Comparison of ENCODE assay signal across 8 cellular contexts in the genomic region with DNA sequence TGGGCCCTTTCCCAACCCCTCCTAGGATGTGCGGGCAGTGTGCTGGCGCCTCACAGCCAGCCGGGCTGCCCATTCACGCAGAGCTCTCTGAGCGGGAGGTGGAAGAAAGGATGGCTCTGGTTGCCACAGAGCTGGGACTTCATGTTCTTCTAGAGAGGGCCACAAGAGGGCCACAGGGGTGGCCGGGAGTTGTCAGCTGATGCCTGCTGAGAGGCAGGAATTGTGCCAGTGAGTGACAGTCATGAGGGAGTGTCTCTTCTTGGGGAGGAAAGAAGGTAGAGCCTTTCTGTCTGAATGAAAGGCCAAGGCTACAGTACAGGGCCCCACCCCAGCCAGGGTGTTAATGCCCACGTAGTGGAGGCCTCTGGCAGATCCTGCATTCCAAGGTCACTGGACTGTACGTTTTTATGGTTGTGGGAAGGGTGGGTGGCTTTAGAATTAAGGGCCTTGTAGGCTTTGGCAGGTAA. TPM values are rescaled to one million over a fixed set of nuclear protein-coding genes. Genes with fewer than 3 reads are reported as not detected.
DNase-seq lines count a peak whose midpoint lies in the region; ATAC-seq and TF ChIP-seq lines count a peak whose summit lies in the region.

No MANE protein-coding gene starts in this region.

- H3K36me3 Mint-ChIP-seq in dendritic cell treated with granulocyte-macrophage colony-stimulating factor and Interleukin-4, amounts not matched to agents 40 ng/mL and 50 ng/mL, for 4 days (ENCODE audit: low read depth), result peaks cover 72% of the 10 kb centered on the region

- no peaks in the 10 kb centered on the region for H3K27me3 ChIP-seq in Karpas-422 (ENCODE audit: low read length)
- no peaks in the 10 kb centered on the region for H3K27me3 ChIP-seq in lower lobe of right lung (ENCODE audit: low read depth)

- no peaks in the 10 kb centered on the region for H3K9me3 Mint-ChIP-seq in dendritic cell treated with granulocyte-macrophage colony-stimulating factor and Interleukin-4, amounts not matched to agents 40 ng/mL and 50 ng/mL, for 4 days

- H3K4me1 ChIP-seq in Karpas-422 (ENCODE audit: low read length), result no peaks in the 10 kb centered on the region
- peaks cover 8% of the 10 kb centered on the region for H3K4me1 ChIP-seq in lower lobe of right lung

- no peak overlapping the region for H3K4me3 ChIP-seq in Karpas-422 (ENCODE audit: low read length)
- H3K4me3 ChIP-seq in lower lobe of right lung, result no peak overlapping the region

- H3K4me2 ChIP-seq in Karpas-422 (ENCODE audit: low read depth, low read length, poor library complexity, severe bottlenecking), result no peak overlapping the region

- H2AFZ ChIP-seq in Karpas-422 (ENCODE audit: low read length), result no peak overlapping the region

- H3K9ac ChIP-seq in Karpas-422 (ENCODE audit: low read length), result no peak overlapping the region

- H3K27ac Mint-ChIP-seq in dendritic cell treated with granulocyte-macrophage colony-stimulating factor and Interleukin-4, amounts not matched to agents 40 ng/mL and 50 ng/mL, for 4 days, result peak overlapping the region; percentile 17

- no peaks in the 10 kb centered on the region for H3K9me3 ChIP-seq in Karpas-422 (ENCODE audit: low read length)
- H3K9me3 ChIP-seq in lower lobe of right lung, result no peaks in the 10 kb centered on the region

- peaks cover 24% of the 10 kb centered on the region for H3K4me1 Mint-ChIP-seq in dendritic cell treated with granulocyte-macrophage colony-stimulating factor and Interleukin-4, amounts not matched to agents 40 ng/mL and 50 ng/mL, for 4 days (ENCODE audit: low read depth)

- peak; percentile 70 to 82 for ATAC-seq in lower lobe of right lung
- ATAC-seq in HG03460 (IDR thresholded peaks at IDR 0.05; ENCODE audit: unreplicated experiment), result no peak
- no peak for ATAC-seq in GM18498 (IDR thresholded peaks at IDR 0.05; ENCODE audit: unreplicated experiment)

- intact Hi-C loops in dendritic cell treated with granulocyte-macrophage colony-stimulating factor and Interleukin-4, amounts not matched to agents 40 ng/mL and 50 ng/mL, for 4 days (cut with micrococcal nuclease), result no loop called here
- intact Hi-C loops in lower lobe of right lung (cut with DNase I), result no loop called here

- H3K36me3 ChIP-seq in Karpas-422 (ENCODE audit: insufficient read depth, low read length), result no peaks in the 10 kb centered on the region
- H3K36me3 ChIP-seq in lower lobe of right lung, result peaks cover 33% of the 10 kb centered on the region

- no peak overlapping the region for H3K4me3 Mint-ChIP-seq in dendritic cell treated with granulocyte-macrophage colony-stimulating factor and Interleukin-4, amounts not matched to agents 40 ng/mL and 50 ng/mL, for 4 days

- H3K79me2 ChIP-seq in Karpas-422 (ENCODE audit: low read length), result no peaks in the 10 kb centered on the region

- H3K27ac ChIP-seq in Karpas-422 (ENCODE audit: low read length) (no peak overlapping the region), lower lobe of right lung (no peak overlapping the region)

- H3K27me3 Mint-ChIP-seq in dendritic cell treated with granulocyte-macrophage colony-stimulating factor and Interleukin-4, amounts not matched to agents 40 ng/mL and 50 ng/mL, for 4 days, result no peaks in the 10 kb centered on the region

- no peaks in the 10 kb centered on the region for H3K9me2 ChIP-seq in Karpas-422 (replicated peaks; ENCODE audit: insufficient read depth, low read length)

- DNase-seq in GM03348 (ENCODE audit: low spot score) (peak; percentile 86), Karpas-422 (peak; percentile 84), RKO (ENCODE audit: low spot score) (peak; percentile 87), lower lobe of right lung (peak; percentile 74), DMS79 treated with DMSO at 0.1 percent for 48 hours (lab: John Stamatoyannopoulos, UW) (no peak)

- no peaks in the 10 kb centered on the region for H4K20me1 ChIP-seq in Karpas-422 (ENCODE audit: insufficient read depth, low read depth, low read length)

- peak; percentile 32 for TF ChIP-seq CTCF in lower lobe of right lung (IDR thresholded peaks at IDR 0.05)

RNA-seq across cellular contexts. Expression of gene FAM131A, which starts 8.3 kb away (rescaled TPM):
- total RNA-seq in Karpas-422 (2014; rRNA removed; shearing (Covaris generic); ENCODE audit: low replicate concordance), result 23.0 and 26.1 TPM in 2 replicates
- total RNA-seq in lower lobe of right lung, result 17.0 TPM

RNA-seq across cellular contexts. Expression of gene CLCN2, which starts 15.7 kb away (rescaled TPM):
- 4.4 and 8.8 TPM in 2 replicates for total RNA-seq in Karpas-422 (2014; rRNA removed; shearing (Covaris generic); ENCODE audit: low replicate concordance)
- total RNA-seq in lower lobe of right lung, result 4.4 TPM

RNA-seq across cellular contexts. Expression of gene POLR2H, which starts 15.8 kb away (rescaled TPM):
- 165 and 169 TPM in 2 replicates for total RNA-seq in Karpas-422 (2014; rRNA removed; shearing (Covaris generic); ENCODE audit: low replicate concordance)
- total RNA-seq in lower lobe of right lung, result 53.3 TPM

RNA-seq across cellular contexts. Expression of gene EIF4G1, which starts 31.3 kb away (rescaled TPM):
- 177 and 369 TPM in 2 replicates for total RNA-seq in Karpas-422 (2014; rRNA removed; shearing (Covaris generic); ENCODE audit: low replicate concordance)
- total RNA-seq in lower lobe of right lung, result 271 TPM

RNA-seq across cellular contexts. Expression of gene THPO, which starts 32.3 kb away (rescaled TPM):
- total RNA-seq in Karpas-422 (2014; rRNA removed; shearing (Covaris generic); ENCODE audit: low replicate concordance), result 6.6 and 12.5 TPM in 2 replicates
- total RNA-seq in lower lobe of right lung, result 0.24 TPM

Comparison
In these comparisons a context has a peak if more than half of its experiments do, and no peak if none do; other contexts are left out.
1. ATAC-seq: peak in lower lobe of right lung (2 of 2); none in HG03460 (single experiment) and GM18498 (single experiment).